8 cellular contexts compared by ENCODE assay signal in genomic region chr18:39531659-39532058, GRCh38.
"Had no signal": no experiment of that assay in that cellular context is flagged by ENCODE, and none has a peak within 500 bp of the region (broad histone marks: within the 10 kb centered on the region; RNA-seq: fewer than 3 reads in every experiment).

No MANE protein-coding gene starts in this region.

- H3K36me3 Mint-ChIP-seq: IgD-negative memory B cell had no signal

- H3K27ac Mint-ChIP-seq: IgD-negative memory B cell had no signal

- H3K4me2 ChIP-seq: KMS-11 had no signal

- ATAC-seq: K562 had no signal

- FAIRE-seq: HTR-8/SVneo, K562 had no signal

- H3K4me1 Mint-ChIP-seq: IgD-negative memory B cell had no signal

- DNase-seq: IMR-90, KBM-7, KG1 had no signal

- H3K9ac ChIP-seq: KMS-11 had no signal

- H3K27ac ChIP-seq: HL-60, KMS-11 had no signal

- H3K4me3 ChIP-seq: K562 had no signal

- H3K4me3 Mint-ChIP-seq: IgD-negative memory B cell had no signal

- H3K27me3 Mint-ChIP-seq: IgD-negative memory B cell had no signal
